ENCODE assay signal across 35 cellular contexts in the genomic region with DNA sequence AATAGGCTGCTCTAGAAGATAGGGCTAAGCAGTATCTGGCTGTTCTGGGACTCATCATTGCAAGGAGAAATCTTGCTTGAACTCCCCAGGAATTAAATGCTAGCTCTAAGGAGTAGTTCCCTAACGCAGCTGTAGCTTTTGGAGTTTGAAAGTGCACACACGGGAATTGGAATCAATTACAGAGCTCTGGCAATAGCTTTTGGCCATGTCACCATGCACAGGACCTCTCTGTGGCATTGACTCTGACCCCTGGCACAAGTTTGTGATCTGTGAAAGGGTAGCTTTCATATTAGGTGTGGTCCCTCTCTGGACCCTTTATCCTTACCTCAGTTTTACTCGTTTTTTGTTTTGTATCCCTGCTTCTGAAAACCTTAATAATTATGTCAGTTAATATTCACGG.
DNase-seq lines count a peak whose midpoint lies in the region; ATAC-seq, FAIRE-seq and TF ChIP-seq lines count a peak whose summit lies in the region.
"Had no signal": no experiment of that assay in that cellular context is flagged by ENCODE, and none has a peak within 500 bp of the region (broad histone marks: within the 10 kb centered on the region; RNA-seq: fewer than 3 reads in every experiment).

No MANE protein-coding gene starts in this region.

- no peak overlapping the region for H4K91ac ChIP-seq in mesenchymal stem cell (ENCODE audit: low read length)

- H3K27ac ChIP-seq in right lobe of liver, result no peak overlapping the region
- no peak overlapping the region for H3K27ac ChIP-seq in HepG2 (ENCODE audit: extremely low read length, insufficient read depth, low read length)
- peak overlapping the region; percentile 10 for H3K27ac ChIP-seq in iPS-18a (ENCODE audit: low read length)
- no peak overlapping the region for H3K27ac ChIP-seq in mesenchymal stem cell (ENCODE audit: low read length, poor library complexity, severe bottlenecking)
- no peak overlapping the region for H3K27ac ChIP-seq in foreskin keratinocyte
- H3K27ac ChIP-seq: 22Rv1; A549; BLaER1; BLaER1 treated with 17β-estradiol and CSF1 and Interleukin-3, amounts not matched to agents 10 nM and 100 nM; C4-2B had no signal

- H3K79me2 ChIP-seq in HepG2 (ENCODE audit: insufficient read depth, low read length), result no peaks in the 10 kb centered on the region

- no peak for TF ChIP-seq POLR2A in right lobe of liver (IDR thresholded peaks at IDR 0.05)
- no peak for TF ChIP-seq POLR2A in HepG2 (IDR thresholded peaks at IDR 0.05; ENCODE audit: insufficient read depth in 1 of 2, low read depth in 2 of 2, low read length in 2 of 2)

- no peaks in the 10 kb centered on the region for H3K9me3 ChIP-seq in right lobe of liver
- H3K9me3 ChIP-seq in HepG2 (ENCODE audit: low read length), result no peaks in the 10 kb centered on the region
- no peaks in the 10 kb centered on the region for H3K9me3 ChIP-seq in iPS-18a (ENCODE audit: control insufficient read depth, low read depth, low read length)
- H3K9me3 ChIP-seq in mesenchymal stem cell (ENCODE audit: control insufficient read depth, low read length), result no peaks in the 10 kb centered on the region
- H3K9me3 ChIP-seq: A549; BE2C; BLaER1; BLaER1 treated with 17β-estradiol and CSF1 and Interleukin-3, amounts not matched to agents 10 nM and 100 nM; Caco-2 had no signal

- no peak overlapping the region for H3K23ac ChIP-seq in mesenchymal stem cell (ENCODE audit: low read length in 2 of 2)

- CTCF ChIA-PET in HepG2 (lab: Yijun Ruan, JAX; ENCODE audit: low intra/inter-chr PET ratio, low total read pairs), result no interaction called here

- peak; percentile 42 to 59 (median 52) for ATAC-seq in right lobe of liver
- ATAC-seq in HepG2, result no peak
- ATAC-seq in left lobe of liver, result peak; percentile 85
- no peak for ATAC-seq in foreskin keratinocyte
- ATAC-seq: A549; CD8-positive, alpha-beta T cell had no signal

- H3K36me3 ChIP-seq in right lobe of liver (no peaks in the 10 kb centered on the region), HepG2 (replicated peaks in 1 of 2; ENCODE audit: control insufficient read depth in 1 of 2, insufficient read depth in 2 of 2, low read length in 2 of 2) (no peaks in the 10 kb centered on the region), iPS-18a (ENCODE audit: control insufficient read depth, low read depth, low read length) (no peaks in the 10 kb centered on the region), mesenchymal stem cell (ENCODE audit: control insufficient read depth in 1 of 2, insufficient read depth in 2 of 2, low read depth in 1 of 2, low read length in 2 of 2) (no peaks in the 10 kb centered on the region)
- H3K36me3 ChIP-seq: BE2C; BLaER1; BLaER1 treated with 17β-estradiol and CSF1 and Interleukin-3, amounts not matched to agents 10 nM and 100 nM had no signal

- no peak overlapping the region for H4K8ac ChIP-seq in mesenchymal stem cell (ENCODE audit: low read length)

- H3K79me1 ChIP-seq in mesenchymal stem cell (replicated peaks; ENCODE audit: low read length, poor library complexity, severe bottlenecking), result no peaks in the 10 kb centered on the region

- intact Hi-C loops in right lobe of liver (cut with DNase I) (no loop called here), HepG2 (cut with micrococcal nuclease; ENCODE audit: unreplicated experiment) (no loop called here)

- H2BK12ac ChIP-seq in mesenchymal stem cell (ENCODE audit: low read length in 2 of 2), result no peak overlapping the region

- H3K4me2 ChIP-seq in HepG2 (ENCODE audit: low read depth, low read length) (no peak overlapping the region), mesenchymal stem cell (ENCODE audit: low read length, poor library complexity, severe bottlenecking) (no peak overlapping the region)
- H3K4me2 ChIP-seq: A549; BLaER1; BLaER1 treated with 17β-estradiol and CSF1 and Interleukin-3, amounts not matched to agents 10 nM and 100 nM had no signal

- H2AFZ ChIP-seq in HepG2 (ENCODE audit: low read length) (no peak overlapping the region), mesenchymal stem cell (ENCODE audit: low read depth, low read length) (no peak overlapping the region)

- POLR2A ChIA-PET in HepG2 (lab: Yijun Ruan, JAX), result no interaction called here

- no peak overlapping the region for H2BK120ac ChIP-seq in mesenchymal stem cell (ENCODE audit: low read depth, low read length)

- no peak overlapping the region for H3K4me3 ChIP-seq in right lobe of liver
- no peak overlapping the region for H3K4me3 ChIP-seq in HepG2 (replicated peaks in 1 of 3; ENCODE audit: insufficient read depth in 1 of 3, low read depth in 2 of 3, low read length in 3 of 3)
- H3K4me3 ChIP-seq in iPS-18a (ENCODE audit: low read length), result no peak overlapping the region
- no peak overlapping the region for H3K4me3 ChIP-seq in mesenchymal stem cell (ENCODE audit: insufficient read depth in 1 of 2, low read depth in 1 of 2, low read length in 2 of 2)
- H3K4me3 ChIP-seq: A549; BLaER1; BLaER1 treated with 17β-estradiol and CSF1 and Interleukin-3, amounts not matched to agents 10 nM and 100 nM had no signal

- H2BK5ac ChIP-seq in mesenchymal stem cell (ENCODE audit: low read depth, low read length, poor library complexity, severe bottlenecking), result no peak overlapping the region

- BruUV-seq in HepG2 (replicated peaks; lab: Mats Ljungman, UMichigan), result no TSS peak

- TF ChIP-seq CTCF in right lobe of liver (IDR thresholded peaks at IDR 0.05) (no peak), HepG2 (CRISPR knock-in tag; IDR thresholded peaks at IDR 0.05) (no peak), foreskin keratinocyte (conservative IDR thresholded peaks at IDR 0.05) (no peak)

- H3K27me3 ChIP-seq in right lobe of liver (no peaks in the 10 kb centered on the region), HepG2 (ENCODE audit: control insufficient read depth in 1 of 2, insufficient read depth in 2 of 2, low read length in 2 of 2) (no peaks in the 10 kb centered on the region), iPS-18a (ENCODE audit: control insufficient read depth, insufficient read depth, low read length) (no peaks in the 10 kb centered on the region), mesenchymal stem cell (ENCODE audit: control insufficient read depth in 1 of 2, insufficient read depth in 1 of 2, low read length in 2 of 2) (no peaks in the 10 kb centered on the region), foreskin keratinocyte (peaks cover 13% of the 10 kb centered on the region)
- H3K27me3 ChIP-seq: BE2C; BLaER1; BLaER1 treated with 17β-estradiol and CSF1 and Interleukin-3, amounts not matched to agents 10 nM and 100 nM had no signal

- in situ Hi-C loops in HepG2 (cut with HindIII; ENCODE audit: extremely low pct_ligation_motif_present, low pct_unique_long_range_greater_than_20kb), result no loop called here

- peak in 1 of 3 donors; percentile 47 for DNase-seq in right lobe of liver
- no peak for DNase-seq in HepG2 (ENCODE audit: low spot score)
- no peak for DNase-seq in left lobe of liver (ENCODE audit: low spot score)
- no peak for DNase-seq in mesenchymal stem cell
- no peak for DNase-seq in NCI-H526 treated with DMSO at 0.1 percent for 48 hours (lab: John Stamatoyannopoulos, UW)
- no peak for DNase-seq in AG08395 (ENCODE audit: low spot score)
- DNase-seq in foreskin keratinocyte, result no peak
- DNase-seq: 8988T; ACHN; AML-193; BE2C; C1 segment of cervical spinal cord; Caco-2; Calu3; CD4-positive, alpha-beta memory T cell; CD4-positive, alpha-beta T cell; CD4-positive, CD25-positive, alpha-beta regulatory T cell; CD8-positive, alpha-beta memory T cell; CD8-positive, alpha-beta T cell; COR-L47; DMS 273 treated with DMSO at 0.1 percent for 48 hours; DMS153; DMS53; DMS79; DMS79 treated with DMSO at 0.1 percent for 48 hours; DND-41; EL had no signal

- no peak overlapping the region for H3K18ac ChIP-seq in mesenchymal stem cell (ENCODE audit: low read depth in 1 of 2, low read length in 2 of 2)

- H3K4ac ChIP-seq in mesenchymal stem cell (ENCODE audit: low read depth in 1 of 2, low read length in 2 of 2), result no peak overlapping the region

- no peak for TF ChIP-seq EP300 in HepG2 (IDR thresholded peaks at IDR 0.05; ENCODE audit: low read depth in 2 of 2, low read length in 2 of 2)
- TF ChIP-seq EP300 in HepG2 (CRISPR knock-in tag; IDR thresholded peaks at IDR 0.05; ENCODE audit: borderline replicate concordance), result no peak

- H3K9ac ChIP-seq in HepG2 (ENCODE audit: insufficient read depth, low read depth, low read length) (no peak overlapping the region), iPS-18a (ENCODE audit: low read length) (no peak overlapping the region), mesenchymal stem cell (ENCODE audit: low read length) (no peak overlapping the region)
- H3K9ac ChIP-seq: BLaER1; BLaER1 treated with 17β-estradiol and CSF1 and Interleukin-3, amounts not matched to agents 10 nM and 100 nM had no signal

- H2AK5ac ChIP-seq in mesenchymal stem cell (ENCODE audit: low read length, severe bottlenecking), result peak overlapping the region; percentile 53

- H2BK15ac ChIP-seq in mesenchymal stem cell (ENCODE audit: low read depth, poor library complexity, severe bottlenecking), result no peak overlapping the region

- no peak overlapping the region for H3K14ac ChIP-seq in mesenchymal stem cell (ENCODE audit: low read length in 2 of 2)

- WGBS in right lobe of liver (ENCODE audit: insufficient coverage, low coverage, low lambda C conversion rate, missing lambda C conversion rate), result 38% methylated on average over 4 of the region's 4 CpGs
- WGBS in HepG2 (ENCODE audit: low lambda C conversion rate), result 20% methylated on average over 2 of the region's 4 CpGs
- WGBS in mesenchymal stem cell, result 70% methylated on average over 3 of the region's 4 CpGs

- no peak for TF ChIP-seq RAD21 in HepG2 (CRISPR knock-in tag; IDR thresholded peaks at IDR 0.05)

- H3K4me1 ChIP-seq in right lobe of liver, result peaks cover 0 to 11% (median 0%) of the 10 kb centered on the region in 4 donors
- H3K4me1 ChIP-seq in HepG2 (ENCODE audit: insufficient read depth, low read length), result no peaks in the 10 kb centered on the region
- H3K4me1 ChIP-seq in iPS-18a (ENCODE audit: control insufficient read depth, low read depth, low read length), result peaks cover 26% of the 10 kb centered on the region
- H3K4me1 ChIP-seq in mesenchymal stem cell (ENCODE audit: control insufficient read depth, insufficient read depth, low read depth, low read length), result no peaks in the 10 kb centered on the region
- H3K4me1 ChIP-seq in foreskin keratinocyte, result no peaks in the 10 kb centered on the region
- H3K4me1 ChIP-seq: A549; BE2C; BLaER1; BLaER1 treated with 17β-estradiol and CSF1 and Interleukin-3, amounts not matched to agents 10 nM and 100 nM; Caco-2 had no signal

- no peaks in the 10 kb centered on the region for H4K20me1 ChIP-seq in HepG2 (ENCODE audit: insufficient read depth, low read length)
- H4K20me1 ChIP-seq: BLaER1; BLaER1 treated with 17β-estradiol and CSF1 and Interleukin-3, amounts not matched to agents 10 nM and 100 nM had no signal

- FAIRE-seq in HepG2 (lab: Jason Lieb, UNC), result no peak
- FAIRE-seq: A204.1, A549, D721Med had no signal

TF ChIP-seq in HepG2, 621 proteins besides CTCF, POLR2A, EP300 and RAD21 (continues in another document):
- TF ChIP-seq KDM2A (CRISPR knock-in tag; IDR thresholded peaks at IDR 0.05; ENCODE audit: borderline replicate concordance, low read depth) (no peak), BORCS8-MEF2B (CRISPR knock-in tag; IDR thresholded peaks at IDR 0.05) (no peak)

Comparison
In these comparisons a context has a peak if more than half of its experiments do, and no peak if none do; other contexts are left out.
1. ATAC-seq: peak in right lobe of liver (4 of 4) and left lobe of liver (single experiment); none in HepG2 (single experiment) and foreskin keratinocyte (single experiment).